1 cellular context compared by ENCODE assay signal in genomic region chr17:19357351-19358140, GRCh38.
TF ChIP-seq lines count a peak whose summit lies in the region.

No MANE protein-coding gene starts in this region.

TF ChIP-seq in IMR-90, 13 proteins besides CTCF, POLR2A, EP300 and RAD21:
- TF ChIP-seq MAZ (IDR thresholded peaks at IDR 0.05; ENCODE audit: borderline replicate concordance, low read depth, low read length) (no peak), MXI1 (IDR thresholded peaks at IDR 0.05; ENCODE audit: borderline replicate concordance, low read depth, low read length) (no peak), CHD1 (IDR thresholded peaks at IDR 0.05; ENCODE audit: low read depth, low read length) (no peak), FOS (IDR thresholded peaks at IDR 0.05; ENCODE audit: low read depth, low read length) (no peak), SMC3 (IDR thresholded peaks at IDR 0.05; ENCODE audit: low read depth, low read length) (no peak)
